Comparison of ENCODE assay signal across 24 cellular contexts in the genomic region with DNA sequence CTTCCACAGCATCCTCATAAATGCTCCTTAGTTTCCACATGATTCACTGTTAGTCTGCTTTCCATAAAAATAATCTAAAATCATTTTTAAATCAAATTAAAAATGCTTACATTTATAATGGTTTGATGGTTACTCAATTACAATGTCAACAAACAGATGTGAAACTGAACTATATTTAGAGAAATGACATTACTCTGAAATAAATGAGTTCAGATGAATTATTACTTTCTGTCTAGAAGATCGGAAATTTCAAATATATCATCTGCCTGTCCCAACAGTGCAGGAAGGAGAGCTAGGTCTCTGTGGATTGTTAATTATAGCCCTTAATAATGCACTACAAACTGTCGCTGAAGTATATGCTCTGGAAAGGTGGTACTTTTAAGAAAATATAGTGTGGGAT.
"Had no signal": no experiment of that assay in that cellular context is flagged by ENCODE, and none has a peak within 500 bp of the region (broad histone marks: within the 10 kb centered on the region; RNA-seq: fewer than 3 reads in every experiment).

No MANE protein-coding gene starts in this region.

- H3K4me1 ChIP-seq: neural progenitor cell, parathyroid adenoma, psoas muscle, right lobe of liver, thyroid gland, upper lobe of left lung, vagina had no signal

- H3K27me3 ChIP-seq: neural progenitor cell, ovary, right lobe of liver, sigmoid colon, stomach, thyroid gland, tibial nerve, upper lobe of left lung, vagina had no signal

- ATAC-seq: psoas muscle; right cardiac atrium; right lobe of liver; stimulated activated effector memory CD8-positive, alpha-beta T cell treated with anti-CD3 and anti-CD28 coated beads, Interleukin-12 subunit alpha, Interleukin-12 subunit beta, amount 100 ng/mL, for 72 hours; stimulated activated naive B cell treated with anti-CD40 and anti-IgM and Interleukin-4, amounts not matched to agents 10 μg/mL and 1 μg/mL and 100 μg/mL, for 72 hours had no signal

- DNase-seq: occipital lobe; ovary; posterior cingulate gyrus; psoas muscle; right cardiac atrium; right lobe of liver; sigmoid colon; small intestine; stimulated activated CD4-positive, alpha-beta T cell treated with anti-CD3 and anti-CD28 coated beads, Interleukin-15, amount 100 ng/mL, for 24 hours; stimulated activated CD4-positive, alpha-beta T cell treated with anti-CD3 and anti-CD28 coated beads, Interleukin-2, amount 100 ng/mL, for 24 hours; stimulated activated CD4-positive, alpha-beta T cell treated with anti-CD3 and anti-CD28 coated beads, Interleukin-2, amount 100 ng/mL, for 48 hours; stimulated activated CD4-positive, alpha-beta T cell treated with anti-CD3 and anti-CD28 coated beads, Interleukin-4, amount 100 ng/mL, for 24 hours; stimulated activated naive B cell treated with anti-CD40 and anti-IgM and Interleukin-4, amounts not matched to agents 10 μg/mL and 1 μg/mL and 100 μg/mL, for 72 hours; stimulated activated naive CD4-positive, alpha-beta T cell treated with Interleukin-2 at 50 U/mL for 16 hours; stomach; thyroid gland; trophoblast cell; upper lobe of left lung had no signal

- H3K27ac ChIP-seq: neural progenitor cell, ovary, parathyroid adenoma, psoas muscle, right lobe of liver, sigmoid colon, stomach, thoracic aorta, thyroid gland, tibial nerve, upper lobe of left lung, vagina had no signal

- H3K79me2 ChIP-seq: parathyroid adenoma had no signal

- H3K36me3 ChIP-seq: neural progenitor cell, ovary, right lobe of liver, sigmoid colon, stomach, thoracic aorta, thyroid gland, tibial nerve, upper lobe of left lung, vagina had no signal

- H2AFZ ChIP-seq: neural progenitor cell, parathyroid adenoma had no signal

- H3K4me2 ChIP-seq: neural progenitor cell had no signal

- H3K9me3 ChIP-seq: ovary, psoas muscle, right lobe of liver, sigmoid colon, stomach, thoracic aorta, thyroid gland, tibial nerve, upper lobe of left lung, vagina had no signal

- H3K4me3 ChIP-seq: neural progenitor cell, ovary, psoas muscle, right lobe of liver, sigmoid colon, stomach, thoracic aorta, thyroid gland, tibial nerve, upper lobe of left lung, vagina had no signal

- H3K9ac ChIP-seq: neural progenitor cell, parathyroid adenoma had no signal
